ENCODE assay signal across 1 cellular context in the genomic region with DNA sequence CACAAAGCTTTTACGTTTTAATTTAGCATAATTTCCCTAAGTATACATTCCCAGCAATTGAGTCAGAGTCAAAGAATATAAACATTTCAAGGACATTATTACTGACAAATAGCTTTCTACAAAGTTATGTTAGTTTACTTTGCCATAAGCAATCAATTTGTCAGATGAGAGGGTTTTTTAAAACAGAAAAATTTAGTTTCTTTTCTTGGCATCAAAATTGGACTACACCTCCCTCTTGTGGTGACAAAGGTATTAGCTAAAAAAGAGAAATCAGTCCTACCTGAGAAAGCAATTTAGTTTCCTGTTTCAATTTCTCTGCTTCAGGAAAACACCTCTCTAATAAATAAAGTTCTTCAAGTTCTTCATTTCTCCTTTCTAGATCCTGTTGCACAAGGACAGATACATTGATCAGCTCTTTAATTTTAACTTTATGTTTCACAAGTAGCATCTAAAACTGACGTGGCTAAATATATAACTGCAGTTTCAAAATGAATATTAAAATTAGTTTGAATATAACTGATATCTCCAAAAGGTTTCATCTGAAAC.
TF ChIP-seq lines count a peak whose summit lies in the region.

No MANE protein-coding gene starts in this region.

TF ChIP-seq in GM12878, 131 proteins besides CTCF, POLR2A, EP300 and RAD21 (continued from another document):
- TF ChIP-seq, protein P1, sequence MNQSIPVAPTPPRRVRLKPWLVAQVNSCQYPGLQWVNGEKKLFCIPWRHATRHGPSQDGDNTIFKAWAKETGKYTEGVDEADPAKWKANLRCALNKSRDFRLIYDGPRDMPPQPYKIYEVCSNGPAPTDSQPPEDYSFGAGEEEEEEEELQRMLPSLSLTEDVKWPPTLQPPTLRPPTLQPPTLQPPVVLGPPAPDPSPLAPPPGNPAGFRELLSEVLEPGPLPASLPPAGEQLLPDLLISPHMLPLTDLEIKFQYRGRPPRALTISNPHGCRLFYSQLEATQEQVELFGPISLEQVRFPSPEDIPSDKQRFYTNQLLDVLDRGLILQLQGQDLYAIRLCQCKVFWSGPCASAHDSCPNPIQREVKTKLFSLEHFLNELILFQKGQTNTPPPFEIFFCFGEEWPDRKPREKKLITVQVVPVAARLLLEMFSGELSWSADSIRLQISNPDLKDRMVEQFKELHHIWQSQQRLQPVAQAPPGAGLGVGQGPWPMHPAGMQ (IDR thresholded peaks at IDR 0.05; ENCODE audit: borderline replicate concordance), result no peak
- no peak for TF ChIP-seq MEF2B (IDR thresholded peaks at IDR 0.05; ENCODE audit: partially characterized antibody, poor library complexity, severe bottlenecking)
- no peak for TF ChIP-seq FOS (IDR thresholded peaks at IDR 0.05; ENCODE audit: borderline replicate concordance, extremely low read depth, insufficient read length)
- no peak for TF ChIP-seq POLR2AphosphoS5 (IDR thresholded peaks at IDR 0.05; ENCODE audit: low read length)
- TF ChIP-seq DPF2 (IDR thresholded peaks at IDR 0.05), result no peak
- TF ChIP-seq, protein P2, sequence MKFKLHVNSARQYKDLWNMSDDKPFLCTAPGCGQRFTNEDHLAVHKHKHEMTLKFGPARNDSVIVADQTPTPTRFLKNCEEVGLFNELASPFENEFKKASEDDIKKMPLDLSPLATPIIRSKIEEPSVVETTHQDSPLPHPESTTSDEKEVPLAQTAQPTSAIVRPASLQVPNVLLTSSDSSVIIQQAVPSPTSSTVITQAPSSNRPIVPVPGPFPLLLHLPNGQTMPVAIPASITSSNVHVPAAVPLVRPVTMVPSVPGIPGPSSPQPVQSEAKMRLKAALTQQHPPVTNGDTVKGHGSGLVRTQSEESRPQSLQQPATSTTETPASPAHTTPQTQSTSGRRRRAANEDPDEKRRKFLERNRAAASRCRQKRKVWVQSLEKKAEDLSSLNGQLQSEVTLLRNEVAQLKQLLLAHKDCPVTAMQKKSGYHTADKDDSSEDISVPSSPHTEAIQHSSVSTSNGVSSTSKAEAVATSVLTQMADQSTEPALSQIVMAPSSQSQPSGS (IDR thresholded peaks at IDR 0.05; ENCODE audit: low read length), result peak; percentile 70
- peak; percentile 37; the same call in 1 of the 2 replicates for TF ChIP-seq FOXM1 (IDR thresholded peaks at IDR 0.05; ENCODE audit: low read depth, low read length)
- no peak for TF ChIP-seq SREBF1 (IDR thresholded peaks at IDR 0.05; ENCODE audit: low read length)
- TF ChIP-seq SMAD1 (IDR thresholded peaks at IDR 0.05; ENCODE audit: low read depth, partially characterized antibody), result no peak
- no peak for TF ChIP-seq RCOR1 (conservative IDR thresholded peaks at IDR 0.05; ENCODE audit: low read depth, low read length)
- TF ChIP-seq JUNB (IDR thresholded peaks at IDR 0.05), result peak; percentile 81
- TF ChIP-seq, protein P3, sequence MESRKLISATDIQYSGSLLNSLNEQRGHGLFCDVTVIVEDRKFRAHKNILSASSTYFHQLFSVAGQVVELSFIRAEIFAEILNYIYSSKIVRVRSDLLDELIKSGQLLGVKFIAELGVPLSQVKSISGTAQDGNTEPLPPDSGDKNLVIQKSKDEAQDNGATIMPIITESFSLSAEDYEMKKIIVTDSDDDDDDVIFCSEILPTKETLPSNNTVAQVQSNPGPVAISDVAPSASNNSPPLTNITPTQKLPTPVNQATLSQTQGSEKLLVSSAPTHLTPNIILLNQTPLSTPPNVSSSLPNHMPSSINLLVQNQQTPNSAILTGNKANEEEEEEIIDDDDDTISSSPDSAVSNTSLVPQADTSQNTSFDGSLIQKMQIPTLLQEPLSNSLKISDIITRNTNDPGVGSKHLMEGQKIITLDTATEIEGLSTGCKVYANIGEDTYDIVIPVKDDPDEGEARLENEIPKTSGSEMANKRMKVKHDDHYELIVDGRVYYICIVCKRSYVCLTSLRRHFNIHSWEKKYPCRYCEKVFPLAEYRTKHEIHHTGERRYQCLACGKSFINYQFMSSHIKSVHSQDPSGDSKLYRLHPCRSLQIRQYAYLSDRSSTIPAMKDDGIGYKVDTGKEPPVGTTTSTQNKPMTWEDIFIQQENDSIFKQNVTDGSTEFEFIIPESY (IDR thresholded peaks at IDR 0.05), result no peak
- TF ChIP-seq, protein P4, sequence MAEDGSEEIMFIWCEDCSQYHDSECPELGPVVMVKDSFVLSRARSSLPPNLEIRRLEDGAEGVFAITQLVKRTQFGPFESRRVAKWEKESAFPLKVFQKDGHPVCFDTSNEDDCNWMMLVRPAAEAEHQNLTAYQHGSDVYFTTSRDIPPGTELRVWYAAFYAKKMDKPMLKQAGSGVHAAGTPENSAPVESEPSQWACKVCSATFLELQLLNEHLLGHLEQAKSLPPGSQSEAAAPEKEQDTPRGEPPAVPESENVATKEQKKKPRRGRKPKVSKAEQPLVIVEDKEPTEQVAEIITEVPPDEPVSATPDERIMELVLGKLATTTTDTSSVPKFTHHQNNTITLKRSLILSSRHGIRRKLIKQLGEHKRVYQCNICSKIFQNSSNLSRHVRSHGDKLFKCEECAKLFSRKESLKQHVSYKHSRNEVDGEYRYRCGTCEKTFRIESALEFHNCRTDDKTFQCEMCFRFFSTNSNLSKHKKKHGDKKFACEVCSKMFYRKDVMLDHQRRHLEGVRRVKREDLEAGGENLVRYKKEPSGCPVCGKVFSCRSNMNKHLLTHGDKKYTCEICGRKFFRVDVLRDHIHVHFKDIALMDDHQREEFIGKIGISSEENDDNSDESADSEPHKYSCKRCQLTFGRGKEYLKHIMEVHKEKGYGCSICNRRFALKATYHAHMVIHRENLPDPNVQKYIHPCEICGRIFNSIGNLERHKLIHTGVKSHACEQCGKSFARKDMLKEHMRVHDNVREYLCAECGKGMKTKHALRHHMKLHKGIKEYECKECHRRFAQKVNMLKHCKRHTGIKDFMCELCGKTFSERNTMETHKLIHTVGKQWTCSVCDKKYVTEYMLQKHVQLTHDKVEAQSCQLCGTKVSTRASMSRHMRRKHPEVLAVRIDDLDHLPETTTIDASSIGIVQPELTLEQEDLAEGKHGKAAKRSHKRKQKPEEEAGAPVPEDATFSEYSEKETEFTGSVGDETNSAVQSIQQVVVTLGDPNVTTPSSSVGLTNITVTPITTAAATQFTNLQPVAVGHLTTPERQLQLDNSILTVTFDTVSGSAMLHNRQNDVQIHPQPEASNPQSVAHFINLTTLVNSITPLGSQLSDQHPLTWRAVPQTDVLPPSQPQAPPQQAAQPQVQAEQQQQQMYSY (CRISPR knock-in tag; IDR thresholded peaks at IDR 0.05), result no peak
- no peak for TF ChIP-seq ZSCAN29 (IDR thresholded peaks at IDR 0.05)
- peak; percentile 51; the same call in 1 of the 2 replicates for TF ChIP-seq SMC3 (IDR thresholded peaks at IDR 0.05; ENCODE audit: borderline replicate concordance, low read length)
- TF ChIP-seq CEBPB (IDR thresholded peaks at IDR 0.05; ENCODE audit: borderline replicate concordance in 1 of 2, low read depth in 2 of 2, low read length in 2 of 2), result no peak
- TF ChIP-seq KLF5 (IDR thresholded peaks at IDR 0.05; ENCODE audit: partially characterized antibody), result no peak
- TF ChIP-seq MXI1 (IDR thresholded peaks at IDR 0.05; ENCODE audit: low read depth, low read length), result peak; percentile 14; the same call in 1 of the 2 replicates
- no peak for TF ChIP-seq YBX1 (IDR thresholded peaks at IDR 0.05)
- no peak for TF ChIP-seq CHD4 (IDR thresholded peaks at IDR 0.05)
- TF ChIP-seq, protein P5, sequence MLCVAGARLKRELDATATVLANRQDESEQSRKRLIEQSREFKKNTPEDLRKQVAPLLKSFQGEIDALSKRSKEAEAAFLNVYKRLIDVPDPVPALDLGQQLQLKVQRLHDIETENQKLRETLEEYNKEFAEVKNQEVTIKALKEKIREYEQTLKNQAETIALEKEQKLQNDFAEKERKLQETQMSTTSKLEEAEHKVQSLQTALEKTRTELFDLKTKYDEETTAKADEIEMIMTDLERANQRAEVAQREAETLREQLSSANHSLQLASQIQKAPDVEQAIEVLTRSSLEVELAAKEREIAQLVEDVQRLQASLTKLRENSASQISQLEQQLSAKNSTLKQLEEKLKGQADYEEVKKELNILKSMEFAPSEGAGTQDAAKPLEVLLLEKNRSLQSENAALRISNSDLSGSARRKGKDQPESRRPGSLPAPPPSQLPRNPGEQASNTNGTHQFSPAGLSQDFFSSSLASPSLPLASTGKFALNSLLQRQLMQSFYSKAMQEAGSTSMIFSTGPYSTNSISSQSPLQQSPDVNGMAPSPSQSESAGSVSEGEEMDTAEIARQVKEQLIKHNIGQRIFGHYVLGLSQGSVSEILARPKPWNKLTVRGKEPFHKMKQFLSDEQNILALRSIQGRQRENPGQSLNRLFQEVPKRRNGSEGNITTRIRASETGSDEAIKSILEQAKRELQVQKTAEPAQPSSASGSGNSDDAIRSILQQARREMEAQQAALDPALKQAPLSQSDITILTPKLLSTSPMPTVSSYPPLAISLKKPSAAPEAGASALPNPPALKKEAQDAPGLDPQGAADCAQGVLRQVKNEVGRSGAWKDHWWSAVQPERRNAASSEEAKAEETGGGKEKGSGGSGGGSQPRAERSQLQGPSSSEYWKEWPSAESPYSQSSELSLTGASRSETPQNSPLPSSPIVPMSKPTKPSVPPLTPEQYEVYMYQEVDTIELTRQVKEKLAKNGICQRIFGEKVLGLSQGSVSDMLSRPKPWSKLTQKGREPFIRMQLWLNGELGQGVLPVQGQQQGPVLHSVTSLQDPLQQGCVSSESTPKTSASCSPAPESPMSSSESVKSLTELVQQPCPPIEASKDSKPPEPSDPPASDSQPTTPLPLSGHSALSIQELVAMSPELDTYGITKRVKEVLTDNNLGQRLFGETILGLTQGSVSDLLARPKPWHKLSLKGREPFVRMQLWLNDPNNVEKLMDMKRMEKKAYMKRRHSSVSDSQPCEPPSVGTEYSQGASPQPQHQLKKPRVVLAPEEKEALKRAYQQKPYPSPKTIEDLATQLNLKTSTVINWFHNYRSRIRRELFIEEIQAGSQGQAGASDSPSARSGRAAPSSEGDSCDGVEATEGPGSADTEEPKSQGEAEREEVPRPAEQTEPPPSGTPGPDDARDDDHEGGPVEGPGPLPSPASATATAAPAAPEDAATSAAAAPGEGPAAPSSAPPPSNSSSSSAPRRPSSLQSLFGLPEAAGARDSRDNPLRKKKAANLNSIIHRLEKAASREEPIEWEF (IDR thresholded peaks at IDR 0.05; ENCODE audit: insufficient replicate concordance, low read depth, low read length), result peak; percentile 78
- no peak for TF ChIP-seq NRF1 (conservative IDR thresholded peaks at IDR 0.05; ENCODE audit: low read depth, low read length)
- TF ChIP-seq, protein P6, sequence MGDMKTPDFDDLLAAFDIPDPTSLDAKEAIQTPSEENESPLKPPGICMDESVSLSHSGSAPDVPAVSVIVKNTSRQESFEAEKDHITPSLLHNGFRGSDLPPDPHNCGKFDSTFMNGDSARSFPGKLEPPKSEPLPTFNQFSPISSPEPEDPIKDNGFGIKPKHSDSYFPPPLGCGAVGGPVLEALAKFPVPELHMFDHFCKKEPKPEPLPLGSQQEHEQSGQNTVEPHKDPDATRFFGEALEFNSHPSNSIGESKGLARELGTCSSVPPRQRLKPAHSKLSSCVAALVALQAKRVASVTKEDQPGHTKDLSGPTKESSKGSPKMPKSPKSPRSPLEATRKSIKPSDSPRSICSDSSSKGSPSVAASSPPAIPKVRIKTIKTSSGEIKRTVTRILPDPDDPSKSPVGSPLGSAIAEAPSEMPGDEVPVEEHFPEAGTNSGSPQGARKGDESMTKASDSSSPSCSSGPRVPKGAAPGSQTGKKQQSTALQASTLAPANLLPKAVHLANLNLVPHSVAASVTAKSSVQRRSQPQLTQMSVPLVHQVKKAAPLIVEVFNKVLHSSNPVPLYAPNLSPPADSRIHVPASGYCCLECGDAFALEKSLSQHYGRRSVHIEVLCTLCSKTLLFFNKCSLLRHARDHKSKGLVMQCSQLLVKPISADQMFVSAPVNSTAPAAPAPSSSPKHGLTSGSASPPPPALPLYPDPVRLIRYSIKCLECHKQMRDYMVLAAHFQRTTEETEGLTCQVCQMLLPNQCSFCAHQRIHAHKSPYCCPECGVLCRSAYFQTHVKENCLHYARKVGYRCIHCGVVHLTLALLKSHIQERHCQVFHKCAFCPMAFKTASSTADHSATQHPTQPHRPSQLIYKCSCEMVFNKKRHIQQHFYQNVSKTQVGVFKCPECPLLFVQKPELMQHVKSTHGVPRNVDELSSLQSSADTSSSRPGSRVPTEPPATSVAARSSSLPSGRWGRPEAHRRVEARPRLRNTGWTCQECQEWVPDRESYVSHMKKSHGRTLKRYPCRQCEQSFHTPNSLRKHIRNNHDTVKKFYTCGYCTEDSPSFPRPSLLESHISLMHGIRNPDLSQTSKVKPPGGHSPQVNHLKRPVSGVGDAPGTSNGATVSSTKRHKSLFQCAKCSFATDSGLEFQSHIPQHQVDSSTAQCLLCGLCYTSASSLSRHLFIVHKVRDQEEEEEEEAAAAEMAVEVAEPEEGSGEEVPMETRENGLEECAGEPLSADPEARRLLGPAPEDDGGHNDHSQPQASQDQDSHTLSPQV (IDR thresholded peaks at IDR 0.05), result no peak
- no peak for TF ChIP-seq BCL11A (IDR thresholded peaks at IDR 0.05; ENCODE audit: low read depth, low read length)
- TF ChIP-seq ESRRA (IDR thresholded peaks at IDR 0.05; ENCODE audit: low read length), result no peak
- TF ChIP-seq NFIC (IDR thresholded peaks at IDR 0.05; ENCODE audit: low read depth, low read length), result peak; percentile 67
- no peak for TF ChIP-seq NR2C1 (IDR thresholded peaks at IDR 0.05)
- no peak for TF ChIP-seq TCF3 (IDR thresholded peaks at IDR 0.05; ENCODE audit: borderline replicate concordance, insufficient read depth, low read depth, low read length)
